Comparison of ENCODE assay signal across 25 cellular contexts in the genomic region with DNA sequence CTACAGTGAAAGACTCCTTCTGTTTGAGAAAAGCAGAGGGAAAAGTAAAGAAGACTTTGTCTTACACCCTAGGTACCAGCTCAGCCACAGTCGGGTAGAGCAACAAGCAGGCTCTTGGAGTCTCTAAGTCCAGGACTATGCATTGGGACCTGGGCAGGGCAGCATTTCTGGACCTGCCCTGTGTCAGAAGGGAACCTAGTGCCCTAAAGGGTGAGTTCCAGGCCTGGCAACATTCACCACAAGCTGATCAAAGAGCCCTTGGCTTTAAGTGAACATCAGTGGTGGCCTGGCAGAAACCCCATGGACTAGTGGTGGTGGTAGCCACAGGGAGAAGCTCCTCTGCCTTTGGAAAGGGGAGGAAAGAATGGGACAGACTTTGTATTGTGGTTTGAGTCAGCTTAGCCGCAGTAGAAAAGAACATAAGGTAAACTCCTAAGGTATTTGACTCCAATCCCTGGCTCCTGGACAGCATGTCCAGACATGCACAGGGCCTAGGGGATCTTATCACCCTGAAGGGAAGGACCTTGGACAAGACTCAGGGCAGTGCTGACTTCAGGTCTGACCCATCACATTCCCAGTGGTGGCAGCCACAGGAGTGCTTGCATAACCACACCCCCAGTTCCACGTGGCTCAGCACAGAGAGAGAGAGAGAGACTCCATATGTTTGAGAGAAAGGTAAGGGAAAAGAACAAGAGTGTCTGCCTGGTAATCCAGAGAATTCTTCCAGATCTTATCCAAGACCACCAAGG. TPM values are rescaled to one million over a fixed set of nuclear protein-coding genes. Genes with fewer than 3 reads are reported as not detected.
DNase-seq lines count a peak whose midpoint lies in the region; ATAC-seq, FAIRE-seq and TF ChIP-seq lines count a peak whose summit lies in the region.
"Had no signal": no experiment of that assay in that cellular context is flagged by ENCODE, and none has a peak within 500 bp of the region (broad histone marks: within the 10 kb centered on the region; RNA-seq: fewer than 3 reads in every experiment).

No MANE protein-coding gene starts in this region.

- no peak overlapping the region for H3K27ac Mint-ChIP-seq in naive thymus-derived CD8-positive, alpha-beta T cell
- H3K27ac Mint-ChIP-seq: T-helper 17 cell had no signal

- peak overlapping the region; percentile 29; the same call in 1 of the 2 replicates for H3K4me2 ChIP-seq in HepG2 (ENCODE audit: low read depth, low read length)
- H3K4me2 ChIP-seq: A549 had no signal

- TF ChIP-seq CTCF in epithelial cell of esophagus (IDR thresholded peaks at IDR 0.05; ENCODE audit: insufficient read depth, low read depth, low read length, missing control alignments) (no peak), HepG2 (CRISPR knock-in tag; IDR thresholded peaks at IDR 0.05) (no peak)

- TF ChIP-seq POLR2A in HepG2 (IDR thresholded peaks at IDR 0.05; ENCODE audit: insufficient read depth in 1 of 2, low read depth in 2 of 2, low read length in 2 of 2): no peak

- no peaks in the 10 kb centered on the region for H4K20me1 ChIP-seq in HepG2 (ENCODE audit: insufficient read depth, low read length)

- H3K4me3 Mint-ChIP-seq in naive thymus-derived CD8-positive, alpha-beta T cell: no peak overlapping the region
- H3K4me3 Mint-ChIP-seq: neural crest cell, T-helper 17 cell had no signal

- BruUV-seq in HepG2 (replicated peaks; lab: Mats Ljungman, UMichigan): TSS peak; percentile 79

- CTCF ChIA-PET in HepG2 (lab: Yijun Ruan, JAX; ENCODE audit: low intra/inter-chr PET ratio, low total read pairs): no interaction called here

- in situ Hi-C loops in HepG2 (cut with HindIII; ENCODE audit: extremely low pct_ligation_motif_present, low pct_unique_long_range_greater_than_20kb): no loop called here

- H3K36me3 Mint-ChIP-seq in naive thymus-derived CD8-positive, alpha-beta T cell: peaks cover 0 to 23% (median 7%) of the 10 kb centered on the region in 3 donors

- FAIRE-seq in HepG2 (lab: Jason Lieb, UNC): no peak
- FAIRE-seq in GM19239 (lab: Jason Lieb, UNC): no peak
- FAIRE-seq: A549 had no signal

- peaks cover 7 to 38% (median 28%) of the 10 kb centered on the region in 9 donors for H3K9me3 Mint-ChIP-seq in naive thymus-derived CD8-positive, alpha-beta T cell

- H3K4me1 ChIP-seq in HepG2 (ENCODE audit: insufficient read depth, low read length): peaks cover 20% of the 10 kb centered on the region
- H3K4me1 ChIP-seq: A549, prostate gland, uterus had no signal

- no peaks in the 10 kb centered on the region; the same call in 1 of the 2 replicates for H3K9me3 ChIP-seq in HepG2 (ENCODE audit: low read length)
- H3K9me3 ChIP-seq: A549, prostate gland, uterus had no signal

- intact Hi-C loops in HepG2 (cut with micrococcal nuclease; ENCODE audit: unreplicated experiment): no loop called here

- 15% methylated on average over 2 of the region's 3 CpGs for WGBS in HepG2 (ENCODE audit: low lambda C conversion rate)

- TF ChIP-seq EP300 in HepG2 (IDR thresholded peaks at IDR 0.05; ENCODE audit: low read depth in 2 of 2, low read length in 2 of 2) (no peak), HepG2 (CRISPR knock-in tag; IDR thresholded peaks at IDR 0.05; ENCODE audit: borderline replicate concordance) (no peak)

- H2AFZ ChIP-seq in HepG2 (ENCODE audit: low read length): peak overlapping the region; percentile 56

- H3K4me1 Mint-ChIP-seq in naive thymus-derived CD8-positive, alpha-beta T cell: no peaks in the 10 kb centered on the region
- H3K4me1 Mint-ChIP-seq: neural crest cell, T-helper 17 cell had no signal

- no peak overlapping the region for H3K4me3 ChIP-seq in epithelial cell of esophagus (ENCODE audit: low read length)
- no peak overlapping the region for H3K4me3 ChIP-seq in HepG2 (replicated peaks in 1 of 3; ENCODE audit: insufficient read depth in 1 of 3, low read depth in 2 of 3, low read length in 3 of 3)
- H3K4me3 ChIP-seq: A549, dorsolateral prefrontal cortex, prostate gland, uterus had no signal

- POLR2A ChIA-PET in HepG2 (lab: Yijun Ruan, JAX): no interaction called here
- POLR2A ChIA-PET in naive thymus-derived CD8-positive, alpha-beta T cell (lab: Charles Lee): no interaction called here

- H3K27me3 Mint-ChIP-seq in naive thymus-derived CD8-positive, alpha-beta T cell: peaks cover 14 to 55% (median 31%) of the 10 kb centered on the region in 5 donors

- peak; percentile 7 for DNase-seq in EH (ENCODE audit: low read depth)
- peak; percentile 57 for DNase-seq in LoVo (ENCODE audit: low spot score)
- peak; percentile 95 for DNase-seq in epithelial cell of esophagus (ENCODE audit: low read depth)
- peak; percentile 58 for DNase-seq in HepG2 (ENCODE audit: low spot score)
- DNase-seq in NCI-H69 (lab: John Stamatoyannopoulos, UW): no peak
- DNase-seq in NCI-H1048 (lab: John Stamatoyannopoulos, UW): no peak
- DNase-seq in naive thymus-derived CD8-positive, alpha-beta T cell: no peak
- DNase-seq in GM19239 (ENCODE audit: insufficient read length, low spot score): no peak
- DNase-seq: activated CD4-positive, alpha-beta T cell treated with anti-CD3 and anti-CD28 coated beads, Interleukin-2, amount 50 U/mL, for 4 hours; activated gamma-delta T cell; Calu3; caudate nucleus; dorsolateral prefrontal cortex; NCI-H1694 treated with DMSO at 0.1 percent for 48 hours; NCI-H2227 treated with DMSO at 0.1 percent for 48 hours; NCI-H82; stimulated activated CD4-positive, alpha-beta T cell treated with anti-CD3 and anti-CD28 coated beads, Interleukin-12 subunit alpha, Interleukin-12 subunit beta, amount 100 ng/mL, for 4 hours; stimulated activated CD8-positive, alpha-beta memory T cell treated with anti-CD3 and anti-CD28 coated beads, Interleukin-4, amount 100 ng/mL, for 48 hours; T-helper 17 cell; uterus had no signal

- peak; percentile 90 for ATAC-seq in HepG2
- ATAC-seq in naive thymus-derived CD8-positive, alpha-beta T cell: no peak
- ATAC-seq: A549, T-helper 17 cell had no signal

- no peaks in the 10 kb centered on the region for H3K79me2 ChIP-seq in HepG2 (ENCODE audit: insufficient read depth, low read length)

- H3K9ac ChIP-seq in HepG2 (ENCODE audit: insufficient read depth, low read depth, low read length): no peak overlapping the region

- TF ChIP-seq RAD21 in HepG2 (CRISPR knock-in tag; IDR thresholded peaks at IDR 0.05): no peak

- H3K27me3 ChIP-seq in HepG2 (ENCODE audit: control insufficient read depth in 1 of 2, insufficient read depth in 2 of 2, low read length in 2 of 2): no peaks in the 10 kb centered on the region
- H3K27me3 ChIP-seq: dorsolateral prefrontal cortex, uterus had no signal

- H3K36me3 ChIP-seq in HepG2 (replicated peaks in 1 of 2; ENCODE audit: control insufficient read depth in 1 of 2, insufficient read depth in 2 of 2, low read length in 2 of 2): no peaks in the 10 kb centered on the region
- H3K36me3 ChIP-seq: prostate gland, uterus had no signal

- no peak overlapping the region for H3K27ac ChIP-seq in HepG2 (ENCODE audit: extremely low read length, insufficient read depth, low read length)
- H3K27ac ChIP-seq: A549, dorsolateral prefrontal cortex, prostate gland, uterus had no signal

RNA-seq across cellular contexts. Expression of gene CCDC158, which starts 32.6 kb away (rescaled TPM):
- total RNA-seq in HepG2 (2016; rRNA removed; fragmentation: Illumina TruSeq; extraction: Trizol): not detected in 2 replicates
- total RNA-seq in HepG2 (2016; cell fraction: cytosol; rRNA removed; fragmentation: Illumina TruSeq; extraction: Trizol; ENCODE audit: low read depth): not detected in 2 replicates
- total RNA-seq in HepG2 (2016; cell fraction: insoluble cytoplasmic fraction; rRNA removed; fragmentation: Illumina TruSeq; extraction: Trizol): not detected in 2 replicates
- total RNA-seq in HepG2 (2016; cell fraction: membrane; rRNA removed; fragmentation: Illumina TruSeq; extraction: Trizol): not detected in 2 replicates
- total RNA-seq in HepG2 (2016; cell fraction: nucleus; rRNA removed; fragmentation: Illumina TruSeq; extraction: Trizol): not detected in 2 replicates
- not detected in 2 replicates for polyA plus RNA-seq in HepG2 (2011; rRNA removed)
- polyA plus RNA-seq in HepG2 (2011; cell fraction: cytosol; rRNA removed): not detected in 2 replicates
- polyA plus RNA-seq in HepG2 (2011; cell fraction: nucleus; rRNA removed): not detected in 2 replicates
- polyA plus RNA-seq in HepG2 (2012): not detected in 2 replicates
- not detected in 2 replicates for polyA plus RNA-seq in HepG2 (2016; cell fraction: cytosol; fragmentation: Illumina TruSeq; extraction: Trizol; ENCODE audit: low read depth)
- polyA plus RNA-seq in HepG2 (2016; cell fraction: insoluble cytoplasmic fraction; fragmentation: Illumina TruSeq; extraction: Trizol; ENCODE audit: low read depth): not detected in 2 replicates
- not detected in 2 replicates for polyA plus RNA-seq in HepG2 (2016; cell fraction: membrane; fragmentation: Illumina TruSeq; extraction: Trizol; ENCODE audit: low read depth)
- not detected in 2 replicates for polyA plus RNA-seq in HepG2 (2016; cell fraction: nucleus; fragmentation: Illumina TruSeq; extraction: Trizol; ENCODE audit: insufficient read depth, low read depth)
- 0.07 TPM in 1 of 2 replicates, not detected in the other for polyA minus RNA-seq in HepG2 (2011; rRNA and poly(A)+ RNA removed; ENCODE audit: low replicate concordance)
- polyA minus RNA-seq in HepG2 (2011; cell fraction: cytosol; rRNA and poly(A)+ RNA removed): not detected in 2 replicates
- not detected in 2 replicates for polyA minus RNA-seq in HepG2 (2011; cell fraction: nucleus; rRNA and poly(A)+ RNA removed)
- not detected for total RNA-seq in naive thymus-derived CD8-positive, alpha-beta T cell
- polyA plus RNA-seq in naive thymus-derived CD8-positive, alpha-beta T cell: not detected
- total RNA-seq: Calu3, mononuclear cell, neural crest cell, OCI-LY7, T-helper 17 cell had no signal

RNA-seq across cellular contexts. Expression of gene SHROOM3, which starts 46.7 kb away (rescaled TPM):
- total RNA-seq in HepG2 (2016; rRNA removed; fragmentation: Illumina TruSeq; extraction: Trizol): not detected in 2 replicates
- not detected in 2 replicates for total RNA-seq in HepG2 (2016; cell fraction: cytosol; rRNA removed; fragmentation: Illumina TruSeq; extraction: Trizol; ENCODE audit: low read depth)
- total RNA-seq in HepG2 (2016; cell fraction: insoluble cytoplasmic fraction; rRNA removed; fragmentation: Illumina TruSeq; extraction: Trizol): not detected in 2 replicates
- total RNA-seq in HepG2 (2016; cell fraction: membrane; rRNA removed; fragmentation: Illumina TruSeq; extraction: Trizol): not detected in 2 replicates
- total RNA-seq in HepG2 (2016; cell fraction: nucleus; rRNA removed; fragmentation: Illumina TruSeq; extraction: Trizol): not detected in 2 replicates
- 0.01 TPM in 1 of 2 replicates, not detected in the other for polyA plus RNA-seq in HepG2 (2011; rRNA removed)
- polyA plus RNA-seq in HepG2 (2011; cell fraction: cytosol; rRNA removed): not detected in 2 replicates
- not detected in 2 replicates for polyA plus RNA-seq in HepG2 (2011; cell fraction: nucleus; rRNA removed)
- not detected in 2 replicates for polyA plus RNA-seq in HepG2 (2012)
- not detected in 2 replicates for polyA plus RNA-seq in HepG2 (2016; cell fraction: cytosol; fragmentation: Illumina TruSeq; extraction: Trizol; ENCODE audit: low read depth)
- polyA plus RNA-seq in HepG2 (2016; cell fraction: insoluble cytoplasmic fraction; fragmentation: Illumina TruSeq; extraction: Trizol; ENCODE audit: low read depth): not detected in 2 replicates
- not detected in 2 replicates for polyA plus RNA-seq in HepG2 (2016; cell fraction: membrane; fragmentation: Illumina TruSeq; extraction: Trizol; ENCODE audit: low read depth)
- polyA plus RNA-seq in HepG2 (2016; cell fraction: nucleus; fragmentation: Illumina TruSeq; extraction: Trizol; ENCODE audit: insufficient read depth, low read depth): not detected in 2 replicates
- 0.04 and 69.9 TPM in 2 replicates for polyA minus RNA-seq in HepG2 (2011; rRNA and poly(A)+ RNA removed; ENCODE audit: low replicate concordance)
- polyA minus RNA-seq in HepG2 (2011; cell fraction: cytosol; rRNA and poly(A)+ RNA removed): 0.26 TPM in 1 of 2 replicates, not detected in the other
- polyA minus RNA-seq in HepG2 (2011; cell fraction: nucleus; rRNA and poly(A)+ RNA removed): under 0.01 and 0.50 TPM in 2 replicates
- not detected for total RNA-seq in naive thymus-derived CD8-positive, alpha-beta T cell
- not detected for polyA plus RNA-seq in naive thymus-derived CD8-positive, alpha-beta T cell
- total RNA-seq: OCI-LY7, T-helper 17 cell had no signal

Comparison
In these comparisons a context has a peak if more than half of its experiments do, and no peak if none do; other contexts are left out.
1. DNase-seq: peak in EH (single experiment), LoVo (single experiment), epithelial cell of esophagus (single experiment) and HepG2 (single experiment); none in NCI-H69 (single experiment), NCI-H1048 (single experiment), naive thymus-derived CD8-positive, alpha-beta T cell (0 of 10) and GM19239 (single experiment).